In genomic region chr11:66288866-66289547, GRCh38 we compare ENCODE assay signal across 8 cellular contexts. TPM values are rescaled to one million over a fixed set of nuclear protein-coding genes. Genes with fewer than 3 reads are reported as not detected.
DNase-seq lines count a peak whose midpoint lies in the region; ATAC-seq, FAIRE-seq and TF ChIP-seq lines count a peak whose summit lies in the region.

Gene YIF1A (minus strand): TSS chr11:66289143. CDS start chr11:66288985, 158 bp downstream.

- peak within 1 kb of the TSS; percentile 92 for H3K4me3 ChIP-seq in AG10803 (ENCODE audit: low read length)

- DNase-seq in AG10803 (ENCODE audit: low read depth) (peak; percentile 100), NCI-H460 (ENCODE audit: extremely low read depth, low read depth) (peak; percentile 97), cerebellar nuclear complex (lab: John Stamatoyannopoulos, UW) (peak; percentile 99 to 100)
- DNase-seq in activated CD4-positive, CD25-positive, alpha-beta regulatory T cell treated with anti-CD3 and anti-CD28 coated beads, Interleukin-2, amount 50 U/mL, for 72 hours: peak; percentile 97
- DNase-seq in stimulated activated CD4-positive, alpha-beta T cell treated with anti-CD3 and anti-CD28 coated beads, Interleukin-12 subunit alpha, Interleukin-12 subunit beta, amount 100 ng/mL, for 4 hours: peak; percentile 95

- no peak for TF ChIP-seq CTCF in AG10803 (conservative IDR thresholded peaks at IDR 0.05; ENCODE audit: low read length)

- ATAC-seq in GM19043 (IDR thresholded peaks at IDR 0.05; ENCODE audit: low read depth, unreplicated experiment) (peak; percentile 93), HG03378 (IDR thresholded peaks at IDR 0.05; ENCODE audit: unreplicated experiment) (peak; percentile 90)

- peak; percentile 96 for FAIRE-seq in islet of Langerhans (lab: Jason Lieb, UNC)

RNA-seq across cellular contexts. Expression of gene YIF1A, which starts in this region (rescaled TPM):
- total RNA-seq in NCI-H460 (2014; rRNA removed; shearing (Covaris generic)): 62.5 and 74.1 TPM in 2 replicates
- polyA plus RNA-seq in NCI-H460 (2014; cell fraction: nucleus; rRNA removed): 71.1 and 146 TPM in 2 replicates

Comparison
In these comparisons a context has a peak if more than half of its experiments do, and no peak if none do; other contexts are left out.
1. Peak in every context shown above with its lines: DNase-seq, ATAC-seq and H3K4me3 ChIP-seq.